In the genomic region with DNA sequence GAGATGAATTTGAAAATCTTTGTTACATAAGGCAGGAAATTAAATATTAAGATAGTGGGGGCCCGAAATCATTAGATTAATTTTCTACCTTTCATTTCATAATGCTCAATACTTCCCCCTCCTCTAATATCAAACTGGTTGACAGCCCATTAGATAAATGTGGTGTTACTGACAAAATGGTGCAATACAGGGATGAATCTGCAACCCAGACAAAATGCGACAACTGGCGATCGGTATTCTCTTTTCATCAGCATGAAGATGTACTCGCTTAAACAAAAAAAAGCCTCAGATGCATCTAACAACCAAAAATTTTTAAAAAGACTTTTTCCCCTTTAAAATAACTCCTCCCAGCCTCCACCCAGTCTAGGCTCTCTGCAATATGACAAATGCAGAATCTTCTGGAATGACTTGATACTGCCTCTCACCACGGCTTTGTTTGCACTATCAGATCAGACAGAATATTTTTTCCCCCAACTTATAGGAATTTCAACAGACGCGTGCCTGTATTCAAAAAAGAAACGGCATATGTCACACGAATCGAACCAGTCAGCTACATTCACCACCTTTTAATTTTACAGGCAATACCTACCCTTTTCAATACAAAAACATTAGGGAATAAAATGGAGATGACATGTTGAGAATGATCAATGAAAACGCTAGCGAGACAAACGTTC, we compare ENCODE assay signal across 8 cellular contexts. TPM values are rescaled to one million over a fixed set of nuclear protein-coding genes. Genes with fewer than 3 reads are reported as not detected.
DNase-seq lines count a peak whose midpoint lies in the region; ATAC-seq and TF ChIP-seq lines count a peak whose summit lies in the region.

No MANE protein-coding gene starts in this region.

- H3K4me1 ChIP-seq in ectodermal cell (ENCODE audit: control insufficient read depth, insufficient read depth, low read length) = peaks cover 10% of the 10 kb centered on the region

- no peaks in the 10 kb centered on the region for H3K27me3 Mint-ChIP-seq in neural crest cell (ENCODE audit: low read depth)

- ATAC-seq in GM19397 (IDR thresholded peaks at IDR 0.05; ENCODE audit: unreplicated experiment) = no peak
- no peak for ATAC-seq in HG02571 (IDR thresholded peaks at IDR 0.05; ENCODE audit: unreplicated experiment)

- no peaks in the 10 kb centered on the region for H3K9me3 ChIP-seq in ectodermal cell (ENCODE audit: control insufficient read depth, low read length)

- in situ Hi-C loops in GM13976 (cut with MboI; ENCODE audit: low sequenced_read_pairs, unreplicated experiment) = no loop called here

- no peaks in the 10 kb centered on the region for H3K27me3 ChIP-seq in ectodermal cell (ENCODE audit: control insufficient read depth, insufficient read depth, low read length, poor library complexity, severe bottlenecking)

- H3K36me3 ChIP-seq in ectodermal cell (ENCODE audit: control insufficient read depth, insufficient read depth, low read length) = peaks cover 32% of the 10 kb centered on the region

- peak overlapping the region; percentile 93 for H3K27ac ChIP-seq in ectodermal cell (ENCODE audit: insufficient read depth, low read depth, low read length, poor library complexity, severe bottlenecking)

- WGBS in ectodermal cell, 2 experiments = 2 to 7% methylated on average over 13 to 14 of the region's 14 CpGs

- H3K4me3 Mint-ChIP-seq in neural crest cell = peak overlapping the region; percentile 98

- peaks cover 2% of the 10 kb centered on the region for H3K9me3 Mint-ChIP-seq in neural crest cell

- DNase-seq in ELR (ENCODE audit: low read depth) (peak; percentile 25), NCI-H69 (lab: John Stamatoyannopoulos, UW) (peak; percentile 64), neural crest cell (ENCODE audit: low read depth, low spot score) (no peak), NCI-H146 (lab: John Stamatoyannopoulos, UW) (no peak), GM13976 (ENCODE audit: low spot score) (no peak)

- TF ChIP-seq CTCF in neural crest cell (conservative IDR thresholded peaks at IDR 0.05) = no peak
- TF ChIP-seq CTCF in GM13976 (IDR thresholded peaks at IDR 0.05; ENCODE audit: borderline replicate concordance, control extremely low read depth, extremely low read depth, insufficient read depth, missing control alignments) = no peak

- peaks cover 41% of the 10 kb centered on the region for H3K4me1 Mint-ChIP-seq in neural crest cell

- peaks cover 13% of the 10 kb centered on the region for H3K36me3 Mint-ChIP-seq in neural crest cell (ENCODE audit: low read depth)

- H3K4me3 ChIP-seq in ectodermal cell (ENCODE audit: insufficient read depth, low read depth, low read length) = peak overlapping the region; percentile 84

- H3K27ac Mint-ChIP-seq in neural crest cell (ENCODE audit: unreplicated experiment) = peak overlapping the region; percentile 99

RNA-seq across cellular contexts. Expression of gene YWHAG, which starts 1.3 kb away (rescaled TPM):
- 221 TPM for polyA plus RNA-seq in ectodermal cell (2013, experiment 1 of 4)
- polyA plus RNA-seq in ectodermal cell (2013, experiment 2 of 4) = 220 TPM
- 138 TPM for polyA plus RNA-seq in ectodermal cell (2013, experiment 3 of 4)
- polyA plus RNA-seq in ectodermal cell (2013, experiment 4 of 4) = 145 TPM
- 200 and 209 TPM in 2 replicates for total RNA-seq in neural crest cell

RNA-seq across cellular contexts. Expression of gene SSC4D, which starts 52.0 kb away (rescaled TPM):
- polyA plus RNA-seq in ectodermal cell (2013, experiment 1 of 4) = 5.2 TPM
- polyA plus RNA-seq in ectodermal cell (2013, experiment 2 of 4) = 4.5 TPM
- 5.4 TPM for polyA plus RNA-seq in ectodermal cell (2013, experiment 3 of 4)
- polyA plus RNA-seq in ectodermal cell (2013, experiment 4 of 4) = 4.8 TPM
- total RNA-seq in neural crest cell = 1.0 and 1.1 TPM in 2 replicates

RNA-seq across cellular contexts. Expression of gene HSPB1, which starts 55.0 kb away (rescaled TPM):
- 92.7 TPM for polyA plus RNA-seq in ectodermal cell (2013, experiment 1 of 4)
- polyA plus RNA-seq in ectodermal cell (2013, experiment 2 of 4) = 94.5 TPM
- polyA plus RNA-seq in ectodermal cell (2013, experiment 3 of 4) = 128 TPM
- polyA plus RNA-seq in ectodermal cell (2013, experiment 4 of 4) = 139 TPM
- 57.1 and 67.2 TPM in 2 replicates for total RNA-seq in neural crest cell

Comparison
In these comparisons a context has a peak if more than half of its experiments do, and no peak if none do; other contexts are left out.
1. DNase-seq: peak in ELR (single experiment) and NCI-H69 (single experiment); none in neural crest cell (single experiment), NCI-H146 (single experiment) and GM13976 (single experiment).